In the genomic region with DNA sequence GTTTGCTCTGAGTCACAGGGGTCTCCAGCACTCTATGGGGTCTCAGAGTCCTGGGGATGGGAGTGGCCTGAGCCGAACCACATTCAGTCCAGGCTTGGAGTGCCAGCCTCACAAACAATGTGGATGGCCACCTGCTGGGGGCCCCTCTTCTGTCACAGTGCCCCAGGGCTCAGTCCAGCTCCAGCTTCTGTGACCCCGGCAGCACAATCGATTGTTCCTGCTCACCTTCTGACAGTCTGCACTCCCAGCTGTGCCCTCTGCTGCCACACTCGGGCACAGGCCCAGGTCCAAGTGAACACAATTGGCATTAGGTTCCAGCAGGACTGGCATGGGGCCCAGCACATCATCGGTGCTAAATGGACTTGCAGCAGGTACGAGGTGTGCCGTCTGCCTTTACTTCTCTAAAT, we compare ENCODE assay signal across 19 cellular contexts.
DNase-seq lines count a peak whose midpoint lies in the region; ATAC-seq, FAIRE-seq and TF ChIP-seq lines count a peak whose summit lies in the region.
"Had no signal": no experiment of that assay in that cellular context is flagged by ENCODE, and none has a peak within 500 bp of the region (broad histone marks: within the 10 kb centered on the region; RNA-seq: fewer than 3 reads in every experiment).

No MANE protein-coding gene starts in this region.

- peak overlapping the region in 1 of 4 donors; percentile 15 for H3K27ac ChIP-seq in Peyer's patch
- H3K27ac ChIP-seq: epithelial cell of prostate, SJCRH30 had no signal

- H3K4me3 ChIP-seq in Peyer's patch: no peak overlapping the region
- H3K4me3 ChIP-seq: SJCRH30 had no signal

- peaks cover 0 to 10% (median 2%) of the 10 kb centered on the region in 4 donors for H3K4me1 ChIP-seq in Peyer's patch

- no peak for FAIRE-seq in frontal cortex (lab: Jason Lieb, UNC)
- FAIRE-seq: A204.1, urothelium cell line had no signal

- TF ChIP-seq CTCF in Peyer's patch (IDR thresholded peaks at IDR 0.05): peak in 1 of 6 experiments; percentile 13

- DNase-seq in DMS 273 (lab: John Stamatoyannopoulos, UW; ENCODE audit: unreplicated experiment): peak; percentile 60
- DNase-seq in DMS 273 treated with DMSO at 0.1 percent for 48 hours (lab: John Stamatoyannopoulos, UW): no peak
- peak in 2 of 3 donors; percentile 45 to 56 for DNase-seq in Peyer's patch
- peak; percentile 73 for DNase-seq in left cardiac atrium
- DNase-seq in retina: peak; percentile 53
- no peak for DNase-seq in frontal cortex (ENCODE audit: low spot score in 2 of 2)
- no peak for DNase-seq in NCI-H345 (lab: John Stamatoyannopoulos, UW)
- no peak for DNase-seq in HuH-7.5 (ENCODE audit: low spot score)
- DNase-seq: activated CD4-positive, alpha-beta T cell treated with anti-CD3 and anti-CD28 coated beads, Interleukin-2, amount 50 U/mL, for 1 hour; activated T-cell treated with anti-CD3 and anti-CD28 coated beads, Interleukin-2, amount 50 U/mL, for 48 hours; CD4-positive, CD25-positive, alpha-beta regulatory T cell; naive thymus-derived CD4-positive, alpha-beta T cell; NCI-H1694 treated with DMSO at 0.1 percent for 48 hours; NK-92 treated with Interleukin-12 subunit alpha and Interleukin-12 subunit beta, amount 100 ng/mL, for 24 hours; SJCRH30 had no signal

- TF ChIP-seq POLR2A in Peyer's patch (IDR thresholded peaks at IDR 0.05): no peak

- H3K9me3 ChIP-seq in Peyer's patch: peaks cover 0 to 1% (median 0%) of the 10 kb centered on the region in 4 donors
- H3K9me3 ChIP-seq: SJCRH30 had no signal

- no peaks in the 10 kb centered on the region for H3K27me3 ChIP-seq in Peyer's patch
- H3K27me3 ChIP-seq: SJCRH30 had no signal

- no peaks in the 10 kb centered on the region for H3K36me3 ChIP-seq in Peyer's patch
- H3K36me3 ChIP-seq: SJCRH30 had no signal

- peak; percentile 9 to 15 for ATAC-seq in left cardiac atrium
- ATAC-seq: naive thymus-derived CD4-positive, alpha-beta T cell; stimulated activated memory B cell treated with anti-CD40 and anti-IgM and Interleukin-4, amounts not matched to agents 10 μg/mL and 1 μg/mL and 100 μg/mL, for 72 hours had no signal

- intact Hi-C loops in left cardiac atrium (cut with DNase I): no loop called here

Comparison
In these comparisons a context has a peak if more than half of its experiments do, and no peak if none do; other contexts are left out.
1. DNase-seq: peak in DMS 273 (single experiment), Peyer's patch (2 of 3), left cardiac atrium (single experiment) and retina (single experiment); none in DMS 273 treated with DMSO at 0.1 percent for 48 hours (single experiment), frontal cortex (0 of 2), NCI-H345 (single experiment) and HuH-7.5 (single experiment).